19 cellular contexts compared by ENCODE assay signal in the genomic region with DNA sequence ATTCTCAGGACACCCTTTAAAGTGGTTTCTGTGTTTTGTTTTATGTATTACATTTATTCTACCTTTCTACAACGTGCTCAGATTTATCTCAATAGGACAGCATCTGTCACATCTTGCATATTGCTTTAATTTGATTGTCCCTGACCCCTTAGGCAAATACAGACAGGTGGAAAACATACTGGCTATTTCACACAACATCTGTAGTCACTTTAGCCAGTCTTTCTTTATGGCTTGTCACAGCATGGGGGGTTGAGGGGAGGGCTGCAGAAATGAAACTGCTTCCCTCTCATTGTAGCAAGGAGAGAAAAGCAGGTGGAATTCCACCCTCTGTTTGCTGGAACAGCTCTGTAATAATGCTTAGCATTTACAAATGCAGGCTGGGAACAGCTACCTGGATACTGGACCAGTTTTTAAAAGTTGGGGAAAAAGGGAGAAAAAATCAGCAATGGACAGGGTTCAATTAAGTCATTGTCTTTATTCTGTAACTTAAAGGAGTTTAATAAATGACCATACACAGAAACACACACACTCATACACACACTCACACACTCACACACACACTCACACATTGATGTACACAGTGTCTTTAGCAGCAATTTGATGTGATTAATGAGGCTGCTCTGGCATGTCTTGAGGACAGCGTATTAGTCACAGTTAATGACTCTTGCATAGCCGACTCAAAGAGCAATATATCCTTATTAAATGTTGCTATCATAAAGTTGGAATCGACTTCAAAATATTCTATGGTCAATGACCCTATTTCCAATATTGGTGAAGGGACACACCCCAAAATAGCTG.
DNase-seq lines count a peak whose midpoint lies in the region.
"Had no signal": no experiment of that assay in that cellular context is flagged by ENCODE, and none has a peak within 500 bp of the region (broad histone marks: within the 10 kb centered on the region; RNA-seq: fewer than 3 reads in every experiment).

No MANE protein-coding gene starts in this region.

- H2BK12ac ChIP-seq in neuronal stem cell (ENCODE audit: low read length): no peak overlapping the region

- H3K4me3 ChIP-seq in neuronal stem cell (ENCODE audit: low read length in 2 of 2): no peak overlapping the region
- H3K4me3 ChIP-seq: A549, colonic mucosa, GM23248 had no signal

- H3K23ac ChIP-seq in neuronal stem cell (ENCODE audit: low read depth, low read length, poor library complexity): no peak overlapping the region

- no peak overlapping the region for H2BK120ac ChIP-seq in neuronal stem cell (ENCODE audit: low read depth, low read length)

- H3K27ac ChIP-seq in neuronal stem cell (replicated peaks; ENCODE audit: low read length): no peak overlapping the region
- H3K27ac ChIP-seq: A549, colonic mucosa, GM23248 had no signal

- no peak overlapping the region for H2AK5ac ChIP-seq in neuronal stem cell (ENCODE audit: low read depth, low read length)

- H2BK15ac ChIP-seq in neuronal stem cell (ENCODE audit: low read length): no peak overlapping the region

- DNase-seq in NCI-H2171 treated with DMSO at 0.1 percent for 48 hours (lab: John Stamatoyannopoulos, UW) (peak; percentile 6), NCI-H2171 (lab: John Stamatoyannopoulos, UW) (no peak), NCI-H524 treated with DMSO at 0.1 percent for 48 hours (lab: John Stamatoyannopoulos, UW) (peak; percentile 36), astrocyte of the hippocampus (ENCODE audit: low read depth, low spot score) (peak; percentile 12), retina (peak; percentile 12), neuronal stem cell (ENCODE audit: low spot score) (no peak), GF-D8 (lab: John Stamatoyannopoulos, UW) (no peak), KG1 (lab: John Stamatoyannopoulos, UW) (no peak)
- DNase-seq: activated CD4-positive, alpha-beta T cell treated with anti-CD3 and anti-CD28 coated beads, Interleukin-2, amount 10 ng/mL, durations not matched to agents 24 days and 14 days; activated naive CD4-positive, alpha-beta T cell treated with anti-CD3 and anti-CD28 coated beads for 36 hours; CD4-positive, CD25-positive, alpha-beta regulatory T cell; colonic mucosa; GM23248; Kasumi-1; naive thymus-derived CD8-positive, alpha-beta T cell; NCI-H2029 treated with DMSO at 0.1 percent for 48 hours; OCI-M1; stimulated activated naive CD8-positive, alpha-beta T cell treated with anti-CD3 and anti-CD28 coated beads, Interleukin-15, Interleukin-2, amounts not matched to agents 100 U/mL and 50 U/mL, for 24 hours had no signal

- no peaks in the 10 kb centered on the region for H3K27me3 ChIP-seq in neuronal stem cell (ENCODE audit: control insufficient read depth in 3 of 3, insufficient read depth in 3 of 3, low read depth in 1 of 3, low read length in 3 of 3)
- H3K27me3 ChIP-seq: colonic mucosa had no signal

- WGBS in neuronal stem cell (ENCODE audit: extremely low coverage in 2 of 2, insufficient read length in 2 of 2, insufficient replicate concordance in 1 of 2), 2 donors: no CpG with 5 or more reads among the region's 4 CpGs

- H3K4me2 ChIP-seq in neuronal stem cell (ENCODE audit: insufficient read depth, low read length, poor library complexity, severe bottlenecking): no peak overlapping the region
- H3K4me2 ChIP-seq: A549 had no signal

- no peaks in the 10 kb centered on the region for H3K4me1 ChIP-seq in neuronal stem cell (ENCODE audit: control insufficient read depth in 2 of 2, insufficient read depth in 1 of 2, low read depth in 1 of 2, low read length in 2 of 2)
- H3K4me1 ChIP-seq: A549, colonic mucosa had no signal

- no peak overlapping the region for H3K4ac ChIP-seq in neuronal stem cell (ENCODE audit: low read length)

- no peak overlapping the region for H2BK5ac ChIP-seq in neuronal stem cell (ENCODE audit: low read length)

- no peak overlapping the region for H3K14ac ChIP-seq in neuronal stem cell (ENCODE audit: low read length)

- no peak overlapping the region for H4K91ac ChIP-seq in neuronal stem cell (ENCODE audit: low read depth, low read length, poor library complexity)

- H3K18ac ChIP-seq in neuronal stem cell (ENCODE audit: low read length): no peak overlapping the region

- H4K8ac ChIP-seq in neuronal stem cell (ENCODE audit: low read depth, low read length): no peak overlapping the region

- no peaks in the 10 kb centered on the region for H3K9me3 ChIP-seq in neuronal stem cell (replicated peaks in 1 of 2; ENCODE audit: control insufficient read depth in 2 of 2, insufficient read depth in 1 of 2, low read depth in 1 of 2, low read length in 2 of 2)
- H3K9me3 ChIP-seq: A549, colonic mucosa had no signal

- no peaks in the 10 kb centered on the region for H3K36me3 ChIP-seq in neuronal stem cell (replicated peaks in 1 of 2; ENCODE audit: control insufficient read depth in 2 of 2, insufficient read depth in 2 of 2, low read length in 2 of 2)
- H3K36me3 ChIP-seq: colonic mucosa had no signal

- H2AFZ ChIP-seq in neuronal stem cell (ENCODE audit: low read length): no peak overlapping the region
- H2AFZ ChIP-seq: GM23248 had no signal

- H3K79me1 ChIP-seq in neuronal stem cell (ENCODE audit: low read depth, low read length): no peaks in the 10 kb centered on the region

- no peak overlapping the region for H3K9ac ChIP-seq in neuronal stem cell (ENCODE audit: low read depth, low read length, poor library complexity)
- H3K9ac ChIP-seq: GM23248 had no signal

Comparison
In these comparisons a context has a peak if more than half of its experiments do, and no peak if none do; other contexts are left out.
1. DNase-seq: peak in NCI-H2171 treated with DMSO at 0.1 percent for 48 hours (single experiment), NCI-H524 treated with DMSO at 0.1 percent for 48 hours (single experiment), astrocyte of the hippocampus (single experiment) and retina (single experiment); none in NCI-H2171 (single experiment), neuronal stem cell (single experiment), GF-D8 (single experiment) and KG1 (single experiment).